In genomic region chr2:26696352-26696816, GRCh38 we compare ENCODE assay signal across 1 cellular context.
TF ChIP-seq lines count a peak whose summit lies in the region.

No MANE protein-coding gene starts in this region.

TF ChIP-seq in IMR-90, 13 proteins besides CTCF, POLR2A, EP300 and RAD21 (continued from another document):
- TF ChIP-seq ELK1 (IDR thresholded peaks at IDR 0.05; ENCODE audit: borderline replicate concordance, low read depth, low read length), result no peak
- no peak for TF ChIP-seq CEBPB (IDR thresholded peaks at IDR 0.05; ENCODE audit: low read depth, low read length)
- no peak for TF ChIP-seq NFE2L2 (IDR thresholded peaks at IDR 0.05; ENCODE audit: low read depth, low read length)
- TF ChIP-seq MAZ (IDR thresholded peaks at IDR 0.05; ENCODE audit: borderline replicate concordance, low read depth, low read length), result no peak
- TF ChIP-seq FOS (IDR thresholded peaks at IDR 0.05; ENCODE audit: low read depth, low read length), result peak; percentile 59
